Comparison of ENCODE assay signal across 8 cellular contexts in the genomic region with DNA sequence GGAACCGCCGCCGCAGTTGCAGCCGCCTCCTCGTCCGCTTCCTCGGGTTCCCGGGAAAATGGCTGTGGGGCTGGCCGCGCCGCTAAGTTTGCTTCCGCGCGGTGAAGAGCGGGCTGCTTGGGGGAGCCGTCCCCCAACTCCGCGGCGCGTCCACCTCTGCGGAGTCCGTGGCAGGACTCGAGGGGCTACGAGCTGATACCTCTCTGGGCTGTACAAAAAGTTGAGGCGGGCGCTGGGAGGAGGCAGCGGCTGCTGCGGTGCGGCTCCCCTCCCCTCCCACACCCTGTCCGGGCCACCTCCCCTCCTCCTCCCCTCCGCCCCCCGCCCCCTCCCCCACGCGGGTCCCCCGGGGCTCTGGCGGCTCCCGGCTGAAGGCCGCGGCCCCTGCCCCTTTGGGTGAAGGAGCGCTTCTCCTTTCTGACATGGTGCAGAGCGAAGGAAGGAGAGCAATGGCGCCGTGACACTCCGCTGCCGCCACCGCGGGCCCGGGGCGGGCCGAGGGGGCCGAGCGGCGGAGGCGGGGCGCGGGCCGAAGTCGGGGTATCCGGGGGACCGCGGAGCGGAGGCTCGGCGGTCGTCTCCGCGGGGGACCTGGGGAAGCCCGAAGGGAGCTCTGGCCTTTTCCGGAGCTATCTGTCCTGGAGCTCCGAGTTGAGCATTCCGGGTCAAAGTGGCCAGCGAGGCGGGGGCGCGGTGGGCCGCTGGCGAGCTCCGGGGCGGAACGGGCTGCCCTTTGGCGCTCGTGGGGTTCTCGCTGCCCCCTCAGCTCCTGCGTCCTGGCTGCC.
DNase-seq lines count a peak whose midpoint lies in the region; ATAC-seq and TF ChIP-seq lines count a peak whose summit lies in the region.

No MANE protein-coding gene starts in this region.

- H3K4me3 Mint-ChIP-seq in T-helper 2 cell treated with Interferon-gamma antibody and Interleukin-4, amounts not matched to agents 5 μg/mL and 100 μg/mL, for 36 hours, result peak overlapping the region; percentile 98

- no peak for DNase-seq in GM12864 (ENCODE audit: low read depth)
- peak; percentile 41 for DNase-seq in T-helper 2 cell treated with Interferon-gamma antibody and Interleukin-4, amounts not matched to agents 5 μg/mL and 100 μg/mL, for 36 hours (ENCODE audit: low spot score)
- DNase-seq in brain microvascular endothelial cell, result no peak
- peak; percentile 30 for DNase-seq in iPS-NIHi7 (ENCODE audit: extremely low spot score)
- no peak for DNase-seq in epidermal melanocyte (ENCODE audit: insufficient read length, low spot score)

- peaks cover 17% of the 10 kb centered on the region for H3K36me3 ChIP-seq in brain microvascular endothelial cell (replicated peaks)

- TF ChIP-seq CTCF in GM12864 (IDR thresholded peaks at IDR 0.05; ENCODE audit: low read depth, low read length, missing control alignments) (no peak), brain microvascular endothelial cell (IDR thresholded peaks at IDR 0.05; ENCODE audit: low read depth, low read length, missing control alignments) (no peak)

- H3K27me3 ChIP-seq in brain microvascular endothelial cell (replicated peaks), result no peaks in the 10 kb centered on the region

- H3K4me3 ChIP-seq in GM12864 (ENCODE audit: low read depth, low read length) (peak overlapping the region; percentile 92), brain microvascular endothelial cell (ENCODE audit: low read depth, low read length) (peak overlapping the region; percentile 88), skin epidermis (peak overlapping the region; percentile 61 to 98 (median 94))

- in situ Hi-C loops in brain microvascular endothelial cell (cut with HindIII; ENCODE audit: low pct_ligation_motif_present, low sequenced_read_pairs), result no loop called here

- peak; percentile 6 for ATAC-seq in HG02981 (IDR thresholded peaks at IDR 0.05; ENCODE audit: unreplicated experiment)
- no peak for ATAC-seq in HG03565 (IDR thresholded peaks at IDR 0.05; ENCODE audit: unreplicated experiment)

- H3K36me3 Mint-ChIP-seq in T-helper 2 cell treated with Interferon-gamma antibody and Interleukin-4, amounts not matched to agents 5 μg/mL and 100 μg/mL, for 36 hours (ENCODE audit: low read depth), result peaks cover 47% of the 10 kb centered on the region

- H3K9me3 Mint-ChIP-seq in T-helper 2 cell treated with Interferon-gamma antibody and Interleukin-4, amounts not matched to agents 5 μg/mL and 100 μg/mL, for 36 hours, result no peaks in the 10 kb centered on the region

- no peaks in the 10 kb centered on the region for H3K27me3 Mint-ChIP-seq in T-helper 2 cell treated with Interferon-gamma antibody and Interleukin-4, amounts not matched to agents 5 μg/mL and 100 μg/mL, for 36 hours (ENCODE audit: low read depth)

- H3K27ac Mint-ChIP-seq in T-helper 2 cell treated with Interferon-gamma antibody and Interleukin-4, amounts not matched to agents 5 μg/mL and 100 μg/mL, for 36 hours, result peak overlapping the region; percentile 93

- peaks cover 12% of the 10 kb centered on the region for H3K4me1 Mint-ChIP-seq in T-helper 2 cell treated with Interferon-gamma antibody and Interleukin-4, amounts not matched to agents 5 μg/mL and 100 μg/mL, for 36 hours (ENCODE audit: low read depth)

- H3K27ac ChIP-seq in brain microvascular endothelial cell, result peak overlapping the region; percentile 3
- peak overlapping the region; percentile 69 to 97 (median 90) for H3K27ac ChIP-seq in skin epidermis

Comparison
In these comparisons a context has a peak if more than half of its experiments do, and no peak if none do; other contexts are left out.
1. DNase-seq: peak in T-helper 2 cell treated with Interferon-gamma antibody and Interleukin-4, amounts not matched to agents 5 μg/mL and 100 μg/mL, for 36 hours (single experiment) and iPS-NIHi7 (single experiment); none in GM12864 (single experiment), brain microvascular endothelial cell (single experiment) and epidermal melanocyte (single experiment).
2. Peak in every context shown above with its lines, with median percentiles within 50 percentile points of each other: H3K4me3 ChIP-seq.